In the genomic region with DNA sequence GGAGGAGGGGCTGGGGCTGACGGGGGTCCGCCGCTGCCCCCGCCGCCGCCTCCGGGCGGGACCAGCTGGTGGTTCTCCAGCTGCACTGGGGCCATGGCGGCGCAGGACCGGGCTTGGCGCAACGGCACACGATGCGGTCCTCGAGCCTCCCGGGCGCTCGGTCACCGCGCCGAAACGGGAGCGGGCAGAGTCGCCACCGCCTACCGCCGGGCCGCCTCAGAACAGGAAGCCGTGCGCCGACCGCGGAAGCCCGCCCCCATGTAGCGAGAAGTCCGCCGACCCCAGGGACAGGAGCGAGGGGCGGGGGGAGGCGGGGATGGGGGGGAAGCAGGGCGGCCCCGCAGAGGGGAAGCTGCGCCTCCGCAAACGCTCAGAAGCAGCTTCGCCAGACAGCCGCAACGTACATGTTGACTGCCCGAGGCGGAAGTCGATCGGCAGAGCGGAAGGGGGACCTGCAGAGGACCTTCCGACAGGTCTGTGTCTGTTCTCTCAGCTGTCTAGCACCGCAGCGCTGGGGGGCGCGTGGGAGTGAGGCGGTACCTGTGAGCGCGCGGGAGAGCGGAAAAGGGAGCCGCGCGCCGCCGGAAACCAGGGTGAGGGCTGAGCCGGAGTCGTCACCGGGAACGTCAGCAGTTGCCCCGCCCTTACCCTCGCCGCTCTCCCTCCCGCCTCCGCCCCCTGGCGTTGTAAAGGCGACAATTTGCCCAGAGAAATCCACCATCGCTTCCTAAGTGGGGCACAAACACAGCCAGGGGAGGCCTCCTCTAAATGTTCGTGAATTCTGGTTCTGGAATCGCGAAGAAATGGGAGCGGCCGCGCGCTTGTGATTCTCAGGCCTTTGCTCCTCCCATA, we compare ENCODE assay signal across 1 cellular context.
A peak's percentile ranks its signal among the peaks of the same experiment; 100 is the strongest.
TF ChIP-seq lines count a peak whose summit lies in the region.

TSS of gene MED14 (minus strand) at position 225 of the 852 bp plus-strand sequence. CDS start at position 95, 130 bp downstream.

TF ChIP-seq in HEK293, 187 proteins besides CTCF, POLR2A, EP300 and RAD21 (continued from another document):
- TF ChIP-seq TSHZ1 (tag by site-specific recombination; IDR thresholded peaks at IDR 0.05; ENCODE audit: borderline replicate concordance) (no peak), YY1 (tag by site-specific recombination; IDR thresholded peaks at IDR 0.05) (no peak), ZSCAN16 (tag by site-specific recombination; IDR thresholded peaks at IDR 0.05) (no peak), ZNF223 (tag by site-specific recombination; IDR thresholded peaks at IDR 0.05) (no peak), ZBTB49 (tag by site-specific recombination; IDR thresholded peaks at IDR 0.05; ENCODE audit: low read depth) (no peak), ZNF488 (tag by site-specific recombination; IDR thresholded peaks at IDR 0.05) (no peak), ZNF394 (tag by site-specific recombination; IDR thresholded peaks at IDR 0.05; ENCODE audit: borderline replicate concordance) (peak; percentile 50; the same call in 1 of the 2 replicates), INSM2 (tag by site-specific recombination; IDR thresholded peaks at IDR 0.05) (no peak), ZNF791 (tag by site-specific recombination; IDR thresholded peaks at IDR 0.05) (no peak), FEZF1 (tag by site-specific recombination; IDR thresholded peaks at IDR 0.05) (no peak), HOXD13 (CRISPR knock-in tag; IDR thresholded peaks at IDR 0.05; ENCODE audit: borderline replicate concordance) (no peak), ZNF133 (tag by site-specific recombination; IDR thresholded peaks at IDR 0.05) (no peak), MZF1 (tag by site-specific recombination; IDR thresholded peaks at IDR 0.05; ENCODE audit: borderline replicate concordance) (no peak), YY2 (tag by site-specific recombination; IDR thresholded peaks at IDR 0.05) (no peak), ZNF2 (tag by site-specific recombination; IDR thresholded peaks at IDR 0.05) (peak; percentile 61; the same call in 1 of the 2 replicates), IKZF3 (tag by site-specific recombination; IDR thresholded peaks at IDR 0.05) (no peak), ZNF19 (tag by site-specific recombination; IDR thresholded peaks at IDR 0.05; ENCODE audit: low read depth) (no peak), ZEB2 (tag by site-specific recombination; IDR thresholded peaks at IDR 0.05) (peak; percentile 95), ZFP3 (tag by site-specific recombination; IDR thresholded peaks at IDR 0.05; ENCODE audit: low read depth) (no peak)
- TF ChIP-seq, protein P1, sequence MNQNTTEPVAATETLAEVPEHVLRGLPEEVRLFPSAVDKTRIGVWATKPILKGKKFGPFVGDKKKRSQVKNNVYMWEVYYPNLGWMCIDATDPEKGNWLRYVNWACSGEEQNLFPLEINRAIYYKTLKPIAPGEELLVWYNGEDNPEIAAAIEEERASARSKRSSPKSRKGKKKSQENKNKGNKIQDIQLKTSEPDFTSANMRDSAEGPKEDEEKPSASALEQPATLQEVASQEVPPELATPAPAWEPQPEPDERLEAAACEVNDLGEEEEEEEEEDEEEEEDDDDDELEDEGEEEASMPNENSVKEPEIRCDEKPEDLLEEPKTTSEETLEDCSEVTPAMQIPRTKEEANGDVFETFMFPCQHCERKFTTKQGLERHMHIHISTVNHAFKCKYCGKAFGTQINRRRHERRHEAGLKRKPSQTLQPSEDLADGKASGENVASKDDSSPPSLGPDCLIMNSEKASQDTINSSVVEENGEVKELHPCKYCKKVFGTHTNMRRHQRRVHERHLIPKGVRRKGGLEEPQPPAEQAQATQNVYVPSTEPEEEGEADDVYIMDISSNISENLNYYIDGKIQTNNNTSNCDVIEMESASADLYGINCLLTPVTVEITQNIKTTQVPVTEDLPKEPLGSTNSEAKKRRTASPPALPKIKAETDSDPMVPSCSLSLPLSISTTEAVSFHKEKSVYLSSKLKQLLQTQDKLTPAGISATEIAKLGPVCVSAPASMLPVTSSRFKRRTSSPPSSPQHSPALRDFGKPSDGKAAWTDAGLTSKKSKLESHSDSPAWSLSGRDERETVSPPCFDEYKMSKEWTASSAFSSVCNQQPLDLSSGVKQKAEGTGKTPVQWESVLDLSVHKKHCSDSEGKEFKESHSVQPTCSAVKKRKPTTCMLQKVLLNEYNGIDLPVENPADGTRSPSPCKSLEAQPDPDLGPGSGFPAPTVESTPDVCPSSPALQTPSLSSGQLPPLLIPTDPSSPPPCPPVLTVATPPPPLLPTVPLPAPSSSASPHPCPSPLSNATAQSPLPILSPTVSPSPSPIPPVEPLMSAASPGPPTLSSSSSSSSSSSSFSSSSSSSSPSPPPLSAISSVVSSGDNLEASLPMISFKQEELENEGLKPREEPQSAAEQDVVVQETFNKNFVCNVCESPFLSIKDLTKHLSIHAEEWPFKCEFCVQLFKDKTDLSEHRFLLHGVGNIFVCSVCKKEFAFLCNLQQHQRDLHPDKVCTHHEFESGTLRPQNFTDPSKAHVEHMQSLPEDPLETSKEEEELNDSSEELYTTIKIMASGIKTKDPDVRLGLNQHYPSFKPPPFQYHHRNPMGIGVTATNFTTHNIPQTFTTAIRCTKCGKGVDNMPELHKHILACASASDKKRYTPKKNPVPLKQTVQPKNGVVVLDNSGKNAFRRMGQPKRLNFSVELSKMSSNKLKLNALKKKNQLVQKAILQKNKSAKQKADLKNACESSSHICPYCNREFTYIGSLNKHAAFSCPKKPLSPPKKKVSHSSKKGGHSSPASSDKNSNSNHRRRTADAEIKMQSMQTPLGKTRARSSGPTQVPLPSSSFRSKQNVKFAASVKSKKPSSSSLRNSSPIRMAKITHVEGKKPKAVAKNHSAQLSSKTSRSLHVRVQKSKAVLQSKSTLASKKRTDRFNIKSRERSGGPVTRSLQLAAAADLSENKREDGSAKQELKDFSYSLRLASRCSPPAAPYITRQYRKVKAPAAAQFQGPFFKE (tag by site-specific recombination; IDR thresholded peaks at IDR 0.05; ENCODE audit: borderline replicate concordance): no peak
- TF ChIP-seq, protein P2, sequence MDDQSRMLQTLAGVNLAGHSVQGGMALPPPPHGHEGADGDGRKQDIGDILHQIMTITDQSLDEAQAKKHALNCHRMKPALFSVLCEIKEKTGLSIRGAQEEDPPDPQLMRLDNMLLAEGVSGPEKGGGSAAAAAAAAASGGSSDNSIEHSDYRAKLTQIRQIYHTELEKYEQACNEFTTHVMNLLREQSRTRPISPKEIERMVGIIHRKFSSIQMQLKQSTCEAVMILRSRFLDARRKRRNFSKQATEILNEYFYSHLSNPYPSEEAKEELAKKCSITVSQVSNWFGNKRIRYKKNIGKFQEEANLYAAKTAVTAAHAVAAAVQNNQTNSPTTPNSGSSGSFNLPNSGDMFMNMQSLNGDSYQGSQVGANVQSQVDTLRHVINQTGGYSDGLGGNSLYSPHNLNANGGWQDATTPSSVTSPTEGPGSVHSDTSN (CRISPR knock-in tag; IDR thresholded peaks at IDR 0.05): peak; percentile 71; the same call in 1 of the 2 replicates
TF ChIP-seq in HEK293: peak in this region for 60.
